ENCODE assay signal across 1 cellular context in genomic region chr19:50801107-50801506, GRCh38.
TF ChIP-seq lines count a peak whose summit lies in the region.

No MANE protein-coding gene starts in this region.

TF ChIP-seq in HEK293, 187 proteins besides CTCF, POLR2A, EP300 and RAD21 (continued from another document and continues in another):
- TF ChIP-seq, protein P1, sequence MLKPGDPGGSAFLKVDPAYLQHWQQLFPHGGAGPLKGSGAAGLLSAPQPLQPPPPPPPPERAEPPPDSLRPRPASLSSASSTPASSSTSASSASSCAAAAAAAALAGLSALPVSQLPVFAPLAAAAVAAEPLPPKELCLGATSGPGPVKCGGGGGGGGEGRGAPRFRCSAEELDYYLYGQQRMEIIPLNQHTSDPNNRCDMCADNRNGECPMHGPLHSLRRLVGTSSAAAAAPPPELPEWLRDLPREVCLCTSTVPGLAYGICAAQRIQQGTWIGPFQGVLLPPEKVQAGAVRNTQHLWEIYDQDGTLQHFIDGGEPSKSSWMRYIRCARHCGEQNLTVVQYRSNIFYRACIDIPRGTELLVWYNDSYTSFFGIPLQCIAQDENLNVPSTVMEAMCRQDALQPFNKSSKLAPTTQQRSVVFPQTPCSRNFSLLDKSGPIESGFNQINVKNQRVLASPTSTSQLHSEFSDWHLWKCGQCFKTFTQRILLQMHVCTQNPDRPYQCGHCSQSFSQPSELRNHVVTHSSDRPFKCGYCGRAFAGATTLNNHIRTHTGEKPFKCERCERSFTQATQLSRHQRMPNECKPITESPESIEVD (tag by site-specific recombination; IDR thresholded peaks at IDR 0.05): no peak
- peak; percentile 47; the same call in 1 of the 2 replicates for TF ChIP-seq BCL11A (tag by site-specific recombination; IDR thresholded peaks at IDR 0.05; ENCODE audit: low read depth)
- TF ChIP-seq KLF9 (tag by site-specific recombination; IDR thresholded peaks at IDR 0.05; ENCODE audit: low read depth): no peak
- no peak for TF ChIP-seq ZNF19 (tag by site-specific recombination; IDR thresholded peaks at IDR 0.05; ENCODE audit: low read depth)
- no peak for TF ChIP-seq ZNF354C (tag by site-specific recombination; IDR thresholded peaks at IDR 0.05; ENCODE audit: borderline replicate concordance, low read depth)
- peak; percentile 80; the same call in 1 of the 2 replicates for TF ChIP-seq ZNF10 (tag by site-specific recombination; IDR thresholded peaks at IDR 0.05)
- TF ChIP-seq ZNF132 (tag by site-specific recombination; IDR thresholded peaks at IDR 0.05; ENCODE audit: borderline replicate concordance): no peak
- TF ChIP-seq KLF8 (tag by site-specific recombination; IDR thresholded peaks at IDR 0.05): no peak
- TF ChIP-seq ZNF518A (tag by site-specific recombination; conservative IDR thresholded peaks at IDR 0.05; ENCODE audit: low read depth): no peak
- TF ChIP-seq, protein P2, sequence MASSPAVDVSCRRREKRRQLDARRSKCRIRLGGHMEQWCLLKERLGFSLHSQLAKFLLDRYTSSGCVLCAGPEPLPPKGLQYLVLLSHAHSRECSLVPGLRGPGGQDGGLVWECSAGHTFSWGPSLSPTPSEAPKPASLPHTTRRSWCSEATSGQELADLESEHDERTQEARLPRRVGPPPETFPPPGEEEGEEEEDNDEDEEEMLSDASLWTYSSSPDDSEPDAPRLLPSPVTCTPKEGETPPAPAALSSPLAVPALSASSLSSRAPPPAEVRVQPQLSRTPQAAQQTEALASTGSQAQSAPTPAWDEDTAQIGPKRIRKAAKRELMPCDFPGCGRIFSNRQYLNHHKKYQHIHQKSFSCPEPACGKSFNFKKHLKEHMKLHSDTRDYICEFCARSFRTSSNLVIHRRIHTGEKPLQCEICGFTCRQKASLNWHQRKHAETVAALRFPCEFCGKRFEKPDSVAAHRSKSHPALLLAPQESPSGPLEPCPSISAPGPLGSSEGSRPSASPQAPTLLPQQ (tag by site-specific recombination; IDR thresholded peaks at IDR 0.05): no peak
- TF ChIP-seq ZNF747 (tag by site-specific recombination; IDR thresholded peaks at IDR 0.05): no peak
- TF ChIP-seq ZNF37A (tag by site-specific recombination; IDR thresholded peaks at IDR 0.05): no peak
- TF ChIP-seq ZNF624 (tag by site-specific recombination; IDR thresholded peaks at IDR 0.05): no peak
- TF ChIP-seq ZSCAN16 (tag by site-specific recombination; IDR thresholded peaks at IDR 0.05): no peak
- TF ChIP-seq, protein P3, sequence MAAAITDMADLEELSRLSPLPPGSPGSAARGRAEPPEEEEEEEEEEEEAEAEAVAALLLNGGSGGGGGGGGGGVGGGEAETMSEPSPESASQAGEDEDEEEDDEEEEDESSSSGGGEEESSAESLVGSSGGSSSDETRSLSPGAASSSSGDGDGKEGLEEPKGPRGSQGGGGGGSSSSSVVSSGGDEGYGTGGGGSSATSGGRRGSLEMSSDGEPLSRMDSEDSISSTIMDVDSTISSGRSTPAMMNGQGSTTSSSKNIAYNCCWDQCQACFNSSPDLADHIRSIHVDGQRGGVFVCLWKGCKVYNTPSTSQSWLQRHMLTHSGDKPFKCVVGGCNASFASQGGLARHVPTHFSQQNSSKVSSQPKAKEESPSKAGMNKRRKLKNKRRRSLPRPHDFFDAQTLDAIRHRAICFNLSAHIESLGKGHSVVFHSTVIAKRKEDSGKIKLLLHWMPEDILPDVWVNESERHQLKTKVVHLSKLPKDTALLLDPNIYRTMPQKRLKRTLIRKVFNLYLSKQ (tag by site-specific recombination; IDR thresholded peaks at IDR 0.05; ENCODE audit: borderline replicate concordance): no peak
- no peak; the same call in 1 of the 2 replicates for TF ChIP-seq ZBTB17 (tag by site-specific recombination; IDR thresholded peaks at IDR 0.05)
- no peak for TF ChIP-seq ZNF248 (tag by site-specific recombination; IDR thresholded peaks at IDR 0.05)
- TF ChIP-seq ZNF530 (tag by site-specific recombination; IDR thresholded peaks at IDR 0.05; ENCODE audit: low read depth): no peak
- TF ChIP-seq, protein P4, sequence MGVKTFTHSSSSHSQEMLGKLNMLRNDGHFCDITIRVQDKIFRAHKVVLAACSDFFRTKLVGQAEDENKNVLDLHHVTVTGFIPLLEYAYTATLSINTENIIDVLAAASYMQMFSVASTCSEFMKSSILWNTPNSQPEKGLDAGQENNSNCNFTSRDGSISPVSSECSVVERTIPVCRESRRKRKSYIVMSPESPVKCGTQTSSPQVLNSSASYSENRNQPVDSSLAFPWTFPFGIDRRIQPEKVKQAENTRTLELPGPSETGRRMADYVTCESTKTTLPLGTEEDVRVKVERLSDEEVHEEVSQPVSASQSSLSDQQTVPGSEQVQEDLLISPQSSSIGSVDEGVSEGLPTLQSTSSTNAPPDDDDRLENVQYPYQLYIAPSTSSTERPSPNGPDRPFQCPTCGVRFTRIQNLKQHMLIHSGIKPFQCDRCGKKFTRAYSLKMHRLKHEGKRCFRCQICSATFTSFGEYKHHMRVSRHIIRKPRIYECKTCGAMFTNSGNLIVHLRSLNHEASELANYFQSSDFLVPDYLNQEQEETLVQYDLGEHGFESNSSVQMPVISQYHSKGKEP (tag by site-specific recombination; IDR thresholded peaks at IDR 0.05): peak; percentile 61; the same call in 1 of the 2 replicates
- TF ChIP-seq GFI1B (tag by site-specific recombination; IDR thresholded peaks at IDR 0.05): no peak
- no peak for TF ChIP-seq ZNF558 (tag by site-specific recombination; IDR thresholded peaks at IDR 0.05)
- TF ChIP-seq ZNF2 (tag by site-specific recombination; IDR thresholded peaks at IDR 0.05): no peak
- TF ChIP-seq PRDM10 (tag by site-specific recombination; IDR thresholded peaks at IDR 0.05): peak; percentile 62
- TF ChIP-seq, protein P5, sequence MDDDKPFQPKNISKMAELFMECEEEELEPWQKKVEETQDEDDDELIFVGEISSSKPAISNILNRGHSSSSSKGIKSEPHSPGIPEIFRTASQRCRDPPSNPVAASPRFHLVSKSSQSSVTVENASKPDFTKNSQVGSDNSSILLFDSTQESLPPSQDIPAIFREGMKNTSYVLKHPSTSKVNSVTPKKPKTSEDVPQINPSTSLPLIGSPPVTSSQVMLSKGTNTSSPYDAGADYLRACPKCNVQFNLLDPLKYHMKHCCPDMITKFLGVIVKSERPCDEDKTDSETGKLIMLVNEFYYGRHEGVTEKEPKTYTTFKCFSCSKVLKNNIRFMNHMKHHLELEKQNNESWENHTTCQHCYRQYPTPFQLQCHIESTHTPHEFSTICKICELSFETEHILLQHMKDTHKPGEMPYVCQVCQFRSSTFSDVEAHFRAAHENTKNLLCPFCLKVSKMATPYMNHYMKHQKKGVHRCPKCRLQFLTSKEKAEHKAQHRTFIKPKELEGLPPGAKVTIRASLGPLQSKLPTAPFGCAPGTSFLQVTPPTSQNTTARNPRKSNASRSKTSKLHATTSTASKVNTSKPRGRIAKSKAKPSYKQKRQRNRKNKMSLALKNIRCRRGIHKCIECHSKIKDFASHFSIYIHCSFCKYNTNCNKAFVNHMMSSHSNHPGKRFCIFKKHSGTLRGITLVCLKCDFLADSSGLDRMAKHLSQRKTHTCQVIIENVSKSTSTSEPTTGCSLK (tag by site-specific recombination; IDR thresholded peaks at IDR 0.05): no peak
- TF ChIP-seq, protein P6, sequence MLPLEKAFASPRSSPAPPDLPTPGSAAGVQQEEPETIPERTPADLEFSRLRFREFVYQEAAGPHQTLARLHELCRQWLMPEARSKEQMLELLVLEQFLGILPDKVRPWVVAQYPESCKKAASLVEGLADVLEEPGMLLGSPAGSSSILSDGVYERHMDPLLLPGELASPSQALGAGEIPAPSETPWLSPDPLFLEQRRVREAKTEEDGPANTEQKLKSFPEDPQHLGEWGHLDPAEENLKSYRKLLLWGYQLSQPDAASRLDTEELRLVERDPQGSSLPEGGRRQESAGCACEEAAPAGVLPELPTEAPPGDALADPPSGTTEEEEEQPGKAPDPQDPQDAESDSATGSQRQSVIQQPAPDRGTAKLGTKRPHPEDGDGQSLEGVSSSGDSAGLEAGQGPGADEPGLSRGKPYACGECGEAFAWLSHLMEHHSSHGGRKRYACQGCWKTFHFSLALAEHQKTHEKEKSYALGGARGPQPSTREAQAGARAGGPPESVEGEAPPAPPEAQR (tag by site-specific recombination; IDR thresholded peaks at IDR 0.05): no peak
- no peak for TF ChIP-seq SP7 (tag by site-specific recombination; IDR thresholded peaks at IDR 0.05)
- no peak for TF ChIP-seq ZXDB (tag by site-specific recombination; IDR thresholded peaks at IDR 0.05)
- peak; percentile 38; the same call in 1 of the 2 replicates for TF ChIP-seq SP2 (tag by site-specific recombination; IDR thresholded peaks at IDR 0.05)
- no peak for TF ChIP-seq ZNF670 (tag by site-specific recombination; IDR thresholded peaks at IDR 0.05; ENCODE audit: low read depth)
- TF ChIP-seq ZNF555 (tag by site-specific recombination; conservative IDR thresholded peaks at IDR 0.05): no peak
